ENCODE assay signal across 1 cellular context in the genomic region with DNA sequence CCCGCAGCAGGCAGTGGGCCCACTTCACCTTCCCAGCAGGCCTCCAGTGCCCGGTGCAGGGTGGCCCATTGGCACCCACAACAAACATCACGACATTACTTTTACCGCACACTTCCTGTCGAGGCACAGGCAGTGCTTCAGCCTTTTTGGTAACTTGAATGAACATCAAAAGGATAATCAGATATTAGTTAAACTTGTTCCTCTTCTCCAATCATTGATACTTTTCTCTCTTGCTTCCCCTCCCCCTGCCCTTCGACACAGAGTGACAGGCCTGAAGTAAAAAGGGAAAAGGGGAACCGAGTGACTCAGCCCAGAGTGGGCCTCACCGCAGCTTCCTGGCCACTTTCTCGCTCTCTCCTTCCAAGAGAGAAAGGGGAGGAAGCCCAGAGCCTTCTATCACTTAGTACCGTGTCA.
TF ChIP-seq lines count a peak whose summit lies in the region.

No MANE protein-coding gene starts in this region.

TF ChIP-seq in HepG2, 621 proteins besides CTCF, POLR2A, EP300 and RAD21 (continued from another document):
- TF ChIP-seq, protein P1, sequence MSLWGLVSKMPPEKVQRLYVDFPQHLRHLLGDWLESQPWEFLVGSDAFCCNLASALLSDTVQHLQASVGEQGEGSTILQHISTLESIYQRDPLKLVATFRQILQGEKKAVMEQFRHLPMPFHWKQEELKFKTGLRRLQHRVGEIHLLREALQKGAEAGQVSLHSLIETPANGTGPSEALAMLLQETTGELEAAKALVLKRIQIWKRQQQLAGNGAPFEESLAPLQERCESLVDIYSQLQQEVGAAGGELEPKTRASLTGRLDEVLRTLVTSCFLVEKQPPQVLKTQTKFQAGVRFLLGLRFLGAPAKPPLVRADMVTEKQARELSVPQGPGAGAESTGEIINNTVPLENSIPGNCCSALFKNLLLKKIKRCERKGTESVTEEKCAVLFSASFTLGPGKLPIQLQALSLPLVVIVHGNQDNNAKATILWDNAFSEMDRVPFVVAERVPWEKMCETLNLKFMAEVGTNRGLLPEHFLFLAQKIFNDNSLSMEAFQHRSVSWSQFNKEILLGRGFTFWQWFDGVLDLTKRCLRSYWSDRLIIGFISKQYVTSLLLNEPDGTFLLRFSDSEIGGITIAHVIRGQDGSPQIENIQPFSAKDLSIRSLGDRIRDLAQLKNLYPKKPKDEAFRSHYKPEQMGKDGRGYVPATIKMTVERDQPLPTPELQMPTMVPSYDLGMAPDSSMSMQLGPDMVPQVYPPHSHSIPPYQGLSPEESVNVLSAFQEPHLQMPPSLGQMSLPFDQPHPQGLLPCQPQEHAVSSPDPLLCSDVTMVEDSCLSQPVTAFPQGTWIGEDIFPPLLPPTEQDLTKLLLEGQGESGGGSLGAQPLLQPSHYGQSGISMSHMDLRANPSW (CRISPR knock-in tag; IDR thresholded peaks at IDR 0.05; ENCODE audit: borderline replicate concordance), result no peak
